In genomic region chr13:90883592-90883991, GRCh38 we compare ENCODE assay signal across 15 cellular contexts.
"Had no signal": no experiment of that assay in that cellular context is flagged by ENCODE, and none has a peak within 500 bp of the region (broad histone marks: within the 10 kb centered on the region; RNA-seq: fewer than 3 reads in every experiment).

No MANE protein-coding gene starts in this region.

- FAIRE-seq: endothelial cell of umbilical vein had no signal

- DNase-seq: activated CD4-positive, alpha-beta T cell treated with anti-CD3 and anti-CD28 coated beads for 1 hour; activated CD4-positive, alpha-beta T cell treated with anti-CD3 and anti-CD28 coated beads, Interleukin-2, amount 50 U/mL, for 4 hours; activated gamma-delta T cell; activated T-cell treated with anti-CD3 and anti-CD28 coated beads, Interleukin-2, amount 50 U/mL, for 72 hours; cerebellar nuclear complex; effector CD8-positive, alpha-beta T cell; esophagus squamous epithelium; occipital lobe; retina; stimulated activated CD4-positive, alpha-beta T cell treated with anti-CD3 and anti-CD28 coated beads, Interleukin-1b, Interleukin-23, amount 100 ng/mL, for 48 hours; stimulated activated CD8-positive, alpha-beta memory T cell treated with anti-CD3 and anti-CD28 coated beads, Interleukin-4, amount 100 ng/mL, for 48 hours; stimulated activated naive CD4-positive, alpha-beta T cell; thyroid gland had no signal

- ATAC-seq: activated T-cell treated with anti-CD3 and anti-CD28 coated beads, Interleukin-2, amount 50 U/mL, for 72 hours had no signal

- H3K4me3 ChIP-seq: ascending aorta, esophagus squamous epithelium, thyroid gland had no signal

- H3K27me3 ChIP-seq: ascending aorta, esophagus squamous epithelium, thyroid gland had no signal

- H3K27ac ChIP-seq: ascending aorta, esophagus squamous epithelium, thyroid gland had no signal

- H3K9me3 ChIP-seq: ascending aorta, esophagus squamous epithelium, thyroid gland had no signal

- H3K36me3 ChIP-seq: ascending aorta, esophagus squamous epithelium, thyroid gland had no signal

- H3K4me1 ChIP-seq: ascending aorta, esophagus squamous epithelium, thyroid gland had no signal
